Comparison of ENCODE assay signal across 13 cellular contexts in genomic region chr6:16295471-16295870, GRCh38. TPM values are rescaled to one million over a fixed set of nuclear protein-coding genes. Genes with fewer than 3 reads are reported as not detected.
A peak's percentile ranks its signal among the peaks of the same experiment; 100 is the strongest.
DNase-seq lines count a peak whose midpoint lies in the region; ATAC-seq and TF ChIP-seq lines count a peak whose summit lies in the region.
"Had no signal": no experiment of that assay in that cellular context is flagged by ENCODE, and none has a peak within 500 bp of the region (broad histone marks: within the 10 kb centered on the region; RNA-seq: fewer than 3 reads in every experiment).

No MANE protein-coding gene starts in this region.

- H3K9me3 ChIP-seq in gastrocnemius medialis = no peaks in the 10 kb centered on the region
- H3K9me3 ChIP-seq: BE2C, Caco-2 had no signal

- H3K27me3 ChIP-seq in dorsolateral prefrontal cortex (no peaks in the 10 kb centered on the region), gastrocnemius medialis (no peaks in the 10 kb centered on the region)

- POLR2A ChIA-PET in GM10248 (lab: Yijun Ruan, JAX) = no interaction called here

- no peak for TF ChIP-seq POLR2A in gastrocnemius medialis (IDR thresholded peaks at IDR 0.05)

- no peak for ATAC-seq in gastrocnemius medialis
- no peak for ATAC-seq in GM18873 (IDR thresholded peaks at IDR 0.05; ENCODE audit: low FRiP score, unreplicated experiment)
- ATAC-seq: GM23338 had no signal

- H3K36me3 ChIP-seq in gastrocnemius medialis = peaks cover 0 to 60% of the 10 kb centered on the region in 2 donors
- H3K36me3 ChIP-seq: BE2C had no signal

- H3K27ac ChIP-seq in angular gyrus (ENCODE audit: low read depth, low read length) (peak overlapping the region; percentile 43), dorsolateral prefrontal cortex (peak overlapping the region in 51 of 59 donors; percentile 1 to 92 (median 69)), gastrocnemius medialis (peak overlapping the region; percentile 19 to 91 (median 72))

- H3K4me3 ChIP-seq in dorsolateral prefrontal cortex (peak overlapping the region in 2 of 59 donors; percentile 17 to 26), gastrocnemius medialis (no peak overlapping the region)
- H3K4me3 ChIP-seq: GM23338 had no signal

- CTCF ChIA-PET in GM10248 (lab: Yijun Ruan, JAX) = interaction anchor here (1.0 to 9.2 kb wide), 3 partner anchors 10 to 114 kb away, joined by 3 to 70 read pairs (median 4); no protein-coding TSS in a partner anchor

- peaks cover 22 to 25% of the 10 kb centered on the region in 2 donors for H3K4me1 ChIP-seq in gastrocnemius medialis
- H3K4me1 ChIP-seq: BE2C, Caco-2 had no signal

- no peak for TF ChIP-seq CTCF in dorsolateral prefrontal cortex (IDR thresholded peaks at IDR 0.05 in 54 of 56, conservative IDR thresholded peaks at IDR 0.05 in 2 of 56; ENCODE audit: low read depth in 1 of 56, partially characterized antibody in 56 of 56)
- TF ChIP-seq CTCF in gastrocnemius medialis (IDR thresholded peaks at IDR 0.05 in 4 of 5, conservative IDR thresholded peaks at IDR 0.05 in 1 of 5) = no peak
- no peak for TF ChIP-seq CTCF in GM10248 (IDR thresholded peaks at IDR 0.05; ENCODE audit: control extremely low read depth, extremely low read depth, low read depth, missing control alignments)

- in situ Hi-C loops in gastrocnemius medialis (cut with MboI; ENCODE audit: low sequenced_read_pairs in 4 of 4) = no loop called here

- DNase-seq in dorsolateral prefrontal cortex (no peak), gastrocnemius medialis (peak in 1 of 2 donors; percentile 7), GM10248 (ENCODE audit: extremely low spot score) (no peak)
- DNase-seq in stimulated activated CD4-positive, alpha-beta T cell treated with anti-CD3 and anti-CD28 coated beads, Interleukin-1b, Interleukin-23, amount 100 ng/mL, for 48 hours = no peak
- DNase-seq: ACHN; BE2C; Caco-2; CD4-positive, CD25-positive, alpha-beta regulatory T cell; CD8-positive, alpha-beta memory T cell; HCEC 1CT had no signal

- intact Hi-C loops in dorsolateral prefrontal cortex (cut with DNase I) (no loop called here), gastrocnemius medialis (cut with DNase I; ENCODE audit: low total_unique reads) (no loop called here)

RNA-seq across cellular contexts. Expression of gene GMPR, which starts 57.1 kb away (rescaled TPM):
- total RNA-seq in dorsolateral prefrontal cortex (10 to 100 TPM in 101 of 120 experiments, 1 to 10 TPM in 19; 4.8 to 47.1 (median 16.9) TPM), gastrocnemius medialis (100 to 1,000 TPM; 109 to 266 (median 239) TPM)
